In the genomic region with DNA sequence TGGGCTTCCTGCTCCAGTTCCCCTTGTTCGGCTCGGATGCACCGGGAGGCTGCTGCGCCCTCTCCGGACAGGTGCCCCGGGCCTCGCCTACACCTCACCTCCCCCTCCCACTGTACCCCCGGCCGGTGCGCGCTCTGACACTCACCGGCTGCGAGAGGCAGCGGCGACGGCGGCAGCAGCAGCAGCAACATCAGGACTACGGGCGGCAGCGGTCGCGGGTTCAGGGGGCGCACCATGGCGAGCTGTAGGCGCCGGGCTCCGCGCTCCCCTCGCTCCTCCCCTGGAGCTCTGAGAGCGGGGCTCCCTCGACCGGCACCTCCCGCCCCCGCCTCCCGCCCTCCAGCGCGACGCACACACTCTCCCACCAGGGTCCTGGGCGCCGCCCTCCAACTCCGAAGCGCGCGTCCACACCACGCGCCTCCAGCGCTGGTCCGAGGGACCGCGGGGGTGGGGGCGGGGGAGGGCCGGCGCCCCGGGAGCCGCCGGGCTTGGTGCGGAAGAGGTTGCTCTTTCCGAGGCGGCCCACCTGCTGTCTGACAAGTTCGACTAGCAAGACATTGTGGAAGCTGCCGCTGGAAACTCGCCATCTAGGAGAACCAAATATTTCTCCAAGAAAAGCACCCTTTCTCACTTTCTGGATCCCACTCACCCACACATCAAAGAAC, we compare ENCODE assay signal across 1 cellular context.
TF ChIP-seq lines count a peak whose summit lies in the region.

A gene with protein sequence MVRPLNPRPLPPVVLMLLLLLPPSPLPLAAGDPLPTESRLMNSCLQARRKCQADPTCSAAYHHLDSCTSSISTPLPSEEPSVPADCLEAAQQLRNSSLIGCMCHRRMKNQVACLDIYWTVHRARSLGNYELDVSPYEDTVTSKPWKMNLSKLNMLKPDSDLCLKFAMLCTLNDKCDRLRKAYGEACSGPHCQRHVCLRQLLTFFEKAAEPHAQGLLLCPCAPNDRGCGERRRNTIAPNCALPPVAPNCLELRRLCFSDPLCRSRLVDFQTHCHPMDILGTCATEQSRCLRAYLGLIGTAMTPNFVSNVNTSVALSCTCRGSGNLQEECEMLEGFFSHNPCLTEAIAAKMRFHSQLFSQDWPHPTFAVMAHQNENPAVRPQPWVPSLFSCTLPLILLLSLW (minus strand): TSS at position 433 of the 665 bp plus-strand sequence. CDS start 197 bp downstream, at position 236.

TF ChIP-seq in GM12878, 131 proteins besides CTCF, POLR2A, EP300 and RAD21 (continued from another document):
- TF ChIP-seq, protein P1, sequence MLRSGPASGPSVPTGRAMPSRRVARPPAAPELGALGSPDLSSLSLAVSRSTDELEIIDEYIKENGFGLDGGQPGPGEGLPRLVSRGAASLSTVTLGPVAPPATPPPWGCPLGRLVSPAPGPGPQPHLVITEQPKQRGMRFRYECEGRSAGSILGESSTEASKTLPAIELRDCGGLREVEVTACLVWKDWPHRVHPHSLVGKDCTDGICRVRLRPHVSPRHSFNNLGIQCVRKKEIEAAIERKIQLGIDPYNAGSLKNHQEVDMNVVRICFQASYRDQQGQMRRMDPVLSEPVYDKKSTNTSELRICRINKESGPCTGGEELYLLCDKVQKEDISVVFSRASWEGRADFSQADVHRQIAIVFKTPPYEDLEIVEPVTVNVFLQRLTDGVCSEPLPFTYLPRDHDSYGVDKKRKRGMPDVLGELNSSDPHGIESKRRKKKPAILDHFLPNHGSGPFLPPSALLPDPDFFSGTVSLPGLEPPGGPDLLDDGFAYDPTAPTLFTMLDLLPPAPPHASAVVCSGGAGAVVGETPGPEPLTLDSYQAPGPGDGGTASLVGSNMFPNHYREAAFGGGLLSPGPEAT (IDR thresholded peaks at IDR 0.05; ENCODE audit: low read depth), result no peak
- TF ChIP-seq NR2F1 (conservative IDR thresholded peaks at IDR 0.05), result no peak
- no peak for TF ChIP-seq SIX5 (IDR thresholded peaks at IDR 0.05; ENCODE audit: low read depth, low read length, severe bottlenecking)
- no peak for TF ChIP-seq FOXM1 (IDR thresholded peaks at IDR 0.05; ENCODE audit: low read depth, low read length)
- TF ChIP-seq HCFC1 (IDR thresholded peaks at IDR 0.05; ENCODE audit: low read length), result no peak
- TF ChIP-seq BHLHE40 (IDR thresholded peaks at IDR 0.05; ENCODE audit: borderline replicate concordance in 1 of 2, low read depth in 2 of 2, low read length in 1 of 2), result no peak
- no peak for TF ChIP-seq YBX1 (IDR thresholded peaks at IDR 0.05)
- no peak for TF ChIP-seq NFXL1 (IDR thresholded peaks at IDR 0.05; ENCODE audit: borderline replicate concordance)
- TF ChIP-seq NR2C1 (IDR thresholded peaks at IDR 0.05), result no peak
- TF ChIP-seq CBX3 (IDR thresholded peaks at IDR 0.05; ENCODE audit: borderline replicate concordance, low read depth), result no peak
- no peak for TF ChIP-seq WRNIP1 (IDR thresholded peaks at IDR 0.05; ENCODE audit: borderline replicate concordance, low read depth, low read length)
- TF ChIP-seq, protein P2, sequence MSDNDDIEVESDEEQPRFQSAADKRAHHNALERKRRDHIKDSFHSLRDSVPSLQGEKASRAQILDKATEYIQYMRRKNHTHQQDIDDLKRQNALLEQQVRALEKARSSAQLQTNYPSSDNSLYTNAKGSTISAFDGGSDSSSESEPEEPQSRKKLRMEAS (IDR thresholded peaks at IDR 0.05; ENCODE audit: low read depth, low read length), result no peak
- TF ChIP-seq KAT2A (conservative IDR thresholded peaks at IDR 0.05; ENCODE audit: control insufficient read depth, low read depth, low read length), result no peak
